In the genomic region with DNA sequence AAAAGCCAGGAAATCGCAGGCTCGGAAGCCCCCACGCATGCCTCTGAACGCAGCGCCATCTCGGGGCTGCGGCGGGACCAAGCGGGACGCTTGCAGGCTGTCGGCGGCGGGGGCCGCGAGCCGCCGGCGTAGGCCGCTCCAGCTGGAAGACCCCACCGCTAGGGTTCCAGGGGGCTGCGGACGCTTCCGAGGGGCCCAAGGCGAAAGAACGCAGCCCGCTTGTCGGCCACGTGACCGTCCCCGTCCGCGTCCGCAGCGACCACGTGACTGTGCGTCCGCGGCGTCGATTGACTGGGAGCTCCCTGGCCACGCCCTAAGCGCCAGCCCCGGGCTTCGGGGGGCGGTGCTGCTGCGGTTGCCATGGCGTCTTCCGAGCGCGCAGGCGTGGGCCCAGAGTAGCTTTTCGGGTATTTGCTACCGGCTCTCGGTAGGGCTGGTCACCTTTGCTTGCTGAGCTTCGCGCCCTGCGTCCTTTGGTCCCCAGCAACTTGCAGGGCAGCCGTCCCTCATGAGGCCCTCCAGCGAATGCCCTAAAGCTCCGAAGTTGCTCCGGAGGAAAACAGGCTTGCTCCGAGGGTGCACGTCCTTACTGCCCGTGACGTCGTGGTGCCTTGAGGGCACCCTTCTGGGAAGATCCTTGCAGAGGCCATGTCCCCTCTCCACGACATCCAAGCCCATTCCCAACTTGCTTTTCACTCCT, we compare ENCODE assay signal across 8 cellular contexts.
DNase-seq lines count a peak whose midpoint lies in the region; ATAC-seq, FAIRE-seq and TF ChIP-seq lines count a peak whose summit lies in the region.

No MANE protein-coding gene starts in this region.

- peaks cover 3% of the 10 kb centered on the region for H3K27me3 Mint-ChIP-seq in endothelial cell (ENCODE audit: unreplicated experiment)

- FAIRE-seq in D721Med (lab: Jason Lieb, UNC): no peak

- H3K4me3 Mint-ChIP-seq in endothelial cell (ENCODE audit: unreplicated experiment): no peak overlapping the region

- H3K36me3 Mint-ChIP-seq in endothelial cell (ENCODE audit: low read depth, unreplicated experiment): no peaks in the 10 kb centered on the region

- peak; percentile 23 for TF ChIP-seq CTCF in D721Med (IDR thresholded peaks at IDR 0.05; ENCODE audit: insufficient read depth, missing control alignments)
- TF ChIP-seq CTCF in endothelial cell (IDR thresholded peaks at IDR 0.05; ENCODE audit: unreplicated experiment): no peak

- no peaks in the 10 kb centered on the region for H3K9me3 Mint-ChIP-seq in endothelial cell (ENCODE audit: unreplicated experiment)

- H3K4me1 Mint-ChIP-seq in endothelial cell (ENCODE audit: unreplicated experiment): peaks cover 14% of the 10 kb centered on the region

- DNase-seq in D721Med (ENCODE audit: insufficient read length, low spot score) (peak; percentile 82), HUDEP-2 (lab: John Stamatoyannopoulos, UW; ENCODE audit: unreplicated experiment in 76 of 76) (peak; percentile 28 to 99 (median 94)), NOMO-1 (lab: John Stamatoyannopoulos, UW; ENCODE audit: unreplicated experiment in 2 of 2) (peak; percentile 88 to 94), endothelial cell (ENCODE audit: low spot score) (peak; percentile 50), middle frontal gyrus (ENCODE audit: extremely low spot score, low spot score) (peak; percentile 85)
- peak; percentile 92 for DNase-seq in activated CD8-positive, alpha-beta memory T cell treated with anti-CD3 and anti-CD28 coated beads, Interleukin-2, amount 50 U/mL, for 4 hours
- peak; percentile 74 to 82 for DNase-seq in stimulated activated CD8-positive, alpha-beta memory T cell treated with anti-CD3 and anti-CD28 coated beads, Interleukin-4, amount 100 ng/mL, for 1 hour (ENCODE audit: low read depth in 2 of 2, low spot score in 1 of 2)

- ATAC-seq in GM21390 (IDR thresholded peaks at IDR 0.05; ENCODE audit: unreplicated experiment): peak; percentile 90

- H3K27ac Mint-ChIP-seq in endothelial cell (ENCODE audit: unreplicated experiment): peak overlapping the region; percentile 64

Comparison
In these comparisons a context has a peak if more than half of its experiments do, and no peak if none do; other contexts are left out.
1. Peak in every context shown above with its lines: DNase-seq and ATAC-seq.